In the genomic region with DNA sequence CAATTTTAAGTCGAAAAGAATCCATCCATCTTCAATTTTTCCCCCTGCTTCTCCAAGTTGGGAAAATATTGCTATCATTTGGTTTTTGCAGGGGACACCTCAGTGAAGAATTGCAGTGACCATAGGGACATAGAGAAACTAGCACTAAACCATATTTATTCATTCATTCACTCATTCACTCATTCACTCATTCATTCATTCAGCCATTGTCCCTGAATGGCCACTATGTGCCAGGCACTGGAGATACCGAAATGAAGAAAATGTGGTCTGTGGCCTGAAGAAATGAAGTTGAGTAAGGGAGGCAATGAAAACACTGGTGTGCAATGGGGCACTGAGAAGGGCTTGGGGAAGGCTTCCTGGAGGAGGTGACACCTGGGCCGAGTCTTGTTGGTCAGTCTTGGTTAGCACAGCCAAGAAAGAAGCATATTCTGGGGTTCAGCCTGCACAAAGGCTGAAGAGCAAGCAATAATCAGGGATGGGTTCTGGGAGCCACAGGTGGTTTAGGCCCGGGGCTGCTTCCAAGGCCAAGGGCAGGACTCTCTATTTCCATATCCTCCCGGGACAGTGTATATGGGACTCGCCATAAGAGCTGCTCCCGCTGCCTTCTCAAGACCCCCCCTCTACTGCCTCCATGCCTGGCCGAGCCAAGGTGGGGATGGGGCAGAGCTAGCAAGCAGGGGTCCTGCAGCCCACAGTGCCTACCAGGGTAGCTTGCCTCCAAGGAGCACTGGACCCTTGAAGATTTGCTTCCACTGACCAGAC, we compare ENCODE assay signal across 25 cellular contexts. TPM values are rescaled to one million over a fixed set of nuclear protein-coding genes. Genes with fewer than 3 reads are reported as not detected.
DNase-seq lines count a peak whose midpoint lies in the region; ATAC-seq and TF ChIP-seq lines count a peak whose summit lies in the region.
"Had no signal": no experiment of that assay in that cellular context is flagged by ENCODE, and none has a peak within 500 bp of the region (broad histone marks: within the 10 kb centered on the region; RNA-seq: fewer than 3 reads in every experiment).

No MANE protein-coding gene starts in this region.

- H3K9me3 ChIP-seq in CD4-positive, CD25-positive, alpha-beta regulatory T cell (ENCODE audit: control insufficient read depth in 2 of 2, low read length in 2 of 2), result no peaks in the 10 kb centered on the region
- no peaks in the 10 kb centered on the region for H3K9me3 ChIP-seq in mucosa of descending colon
- H3K9me3 ChIP-seq: Peyer's patch had no signal

- no peak overlapping the region for H3K4me3 Mint-ChIP-seq in T-helper 1 cell treated with Interleukin-12 subunit alpha and Interleukin-12 subunit beta and Interleukin-4 antibody, amounts not matched to agents 30 μg/mL and 1 μg/mL, for 36 hours
- peak overlapping the region in 3 of 4 donors; percentile 22 to 79 (median 76) for H3K4me3 Mint-ChIP-seq in CD4-positive, CD25-positive, alpha-beta regulatory T cell
- H3K4me3 Mint-ChIP-seq: brain; nephron progenitor cell; stimulated activated naive B cell treated with anti-CD40 and anti-IgM and Interleukin-4, amounts not matched to agents 10 μg/mL and 1 μg/mL and 100 μg/mL, for 72 hours; type B pancreatic cell had no signal

- H3K9me3 Mint-ChIP-seq in T-helper 1 cell treated with Interleukin-12 subunit alpha and Interleukin-12 subunit beta and Interleukin-4 antibody, amounts not matched to agents 30 μg/mL and 1 μg/mL, for 36 hours, result peaks cover 6% of the 10 kb centered on the region
- no peaks in the 10 kb centered on the region for H3K9me3 Mint-ChIP-seq in CD4-positive, CD25-positive, alpha-beta regulatory T cell
- peaks cover 0 to 4% of the 10 kb centered on the region in 2 donors for H3K9me3 Mint-ChIP-seq in activated naive CD4-positive, alpha-beta T cell treated with anti-CD3 and anti-CD28 coated beads, Interleukin-2, amount 50 U/mL, for 72 hours
- H3K9me3 Mint-ChIP-seq: nephron progenitor cell, type B pancreatic cell had no signal

- peaks cover 100% of the 10 kb centered on the region for H3K4me1 ChIP-seq in CD4-positive, CD25-positive, alpha-beta regulatory T cell (ENCODE audit: control insufficient read depth, insufficient read depth, low read length, poor library complexity, severe bottlenecking)
- H3K4me1 ChIP-seq in mucosa of descending colon (ENCODE audit: low read depth), result peaks cover 43% of the 10 kb centered on the region

- H3K4me1 Mint-ChIP-seq in T-helper 1 cell treated with Interleukin-12 subunit alpha and Interleukin-12 subunit beta and Interleukin-4 antibody, amounts not matched to agents 30 μg/mL and 1 μg/mL, for 36 hours (ENCODE audit: low read depth), result peaks cover 90% of the 10 kb centered on the region
- peaks cover 21 to 100% (median 74%) of the 10 kb centered on the region in 4 donors for H3K4me1 Mint-ChIP-seq in CD4-positive, CD25-positive, alpha-beta regulatory T cell

- peak overlapping the region; percentile 87 for H3K27ac ChIP-seq in CD4-positive, CD25-positive, alpha-beta regulatory T cell (ENCODE audit: insufficient read depth, low read length, poor library complexity, severe bottlenecking)
- H3K27ac ChIP-seq: 22Rv1 had no signal

- H3K36me3 Mint-ChIP-seq in T-helper 1 cell treated with Interleukin-12 subunit alpha and Interleukin-12 subunit beta and Interleukin-4 antibody, amounts not matched to agents 30 μg/mL and 1 μg/mL, for 36 hours (ENCODE audit: low read depth), result peaks cover 25% of the 10 kb centered on the region
- peaks cover 7% of the 10 kb centered on the region for H3K36me3 Mint-ChIP-seq in CD4-positive, CD25-positive, alpha-beta regulatory T cell
- H3K36me3 Mint-ChIP-seq in activated naive CD4-positive, alpha-beta T cell treated with anti-CD3 and anti-CD28 coated beads, Interleukin-2, amount 50 U/mL, for 72 hours, result peaks cover 13 to 25% of the 10 kb centered on the region in 2 donors
- H3K36me3 Mint-ChIP-seq: type B pancreatic cell had no signal

- peak overlapping the region; percentile 52 for H3K27ac Mint-ChIP-seq in T-helper 1 cell treated with Interleukin-12 subunit alpha and Interleukin-12 subunit beta and Interleukin-4 antibody, amounts not matched to agents 30 μg/mL and 1 μg/mL, for 36 hours
- H3K27ac Mint-ChIP-seq in CD4-positive, CD25-positive, alpha-beta regulatory T cell, result peak overlapping the region; percentile 96 to 98 (median 98)
- H3K27ac Mint-ChIP-seq in activated naive CD4-positive, alpha-beta T cell treated with anti-CD3 and anti-CD28 coated beads, Interleukin-2, amount 50 U/mL, for 72 hours, result peak overlapping the region; percentile 38 to 90
- H3K27ac Mint-ChIP-seq: nephron progenitor cell, type B pancreatic cell had no signal

- no peaks in the 10 kb centered on the region for H3K27me3 Mint-ChIP-seq in T-helper 1 cell treated with Interleukin-12 subunit alpha and Interleukin-12 subunit beta and Interleukin-4 antibody, amounts not matched to agents 30 μg/mL and 1 μg/mL, for 36 hours (ENCODE audit: low read depth)
- no peaks in the 10 kb centered on the region for H3K27me3 Mint-ChIP-seq in CD4-positive, CD25-positive, alpha-beta regulatory T cell
- H3K27me3 Mint-ChIP-seq: stimulated activated naive B cell treated with anti-CD40 and anti-IgM and Interleukin-4, amounts not matched to agents 10 μg/mL and 1 μg/mL and 100 μg/mL, for 72 hours; type B pancreatic cell had no signal

- no peak for TF ChIP-seq CTCF in mucosa of descending colon (IDR thresholded peaks at IDR 0.05)

- no peak overlapping the region for H3K4me3 ChIP-seq in CD4-positive, CD25-positive, alpha-beta regulatory T cell (ENCODE audit: low read depth, low read length)
- H3K4me3 ChIP-seq in mucosa of descending colon, result no peak overlapping the region
- H3K4me3 ChIP-seq: Peyer's patch had no signal

- H3K36me3 ChIP-seq in CD4-positive, CD25-positive, alpha-beta regulatory T cell (ENCODE audit: control insufficient read depth, insufficient read depth, low read length), result no peaks in the 10 kb centered on the region
- H3K36me3 ChIP-seq in mucosa of descending colon (ENCODE audit: low read depth), result no peaks in the 10 kb centered on the region

- H3K27me3 ChIP-seq in CD4-positive, CD25-positive, alpha-beta regulatory T cell (ENCODE audit: control insufficient read depth, insufficient read depth, low read length), result no peaks in the 10 kb centered on the region
- H3K27me3 ChIP-seq: Peyer's patch had no signal

- intact Hi-C loops in mucosa of descending colon (cut with DNase I, micrococcal nuclease), result no loop called here

- no peak for ATAC-seq in CD4-positive, CD25-positive, alpha-beta regulatory T cell (ENCODE audit: low read depth in 2 of 2)
- no peak for ATAC-seq in activated naive CD4-positive, alpha-beta T cell treated with anti-CD3 and anti-CD28 coated beads, Interleukin-2, amount 50 U/mL, for 72 hours
- ATAC-seq in mucosa of descending colon (no peak), HG03342 (IDR thresholded peaks at IDR 0.05; ENCODE audit: unreplicated experiment) (no peak)
- ATAC-seq: stimulated activated naive B cell treated with anti-CD40 and anti-IgM and Interleukin-4, amounts not matched to agents 10 μg/mL and 1 μg/mL and 100 μg/mL, for 72 hours had no signal

- DNase-seq in T-helper 1 cell (no peak), mucosa of descending colon (peak in 2 of 3 donors; percentile 34 to 50), EL (no peak), hypothalamus (lab: John Stamatoyannopoulos, UW) (no peak)
- DNase-seq in CD4-positive, CD25-positive, alpha-beta regulatory T cell, result no peak
- no peak for DNase-seq in activated naive CD4-positive, alpha-beta T cell treated with anti-CD3 and anti-CD28 coated beads, Interleukin-2, amount 50 U/mL, for 72 hours (ENCODE audit: low spot score in 2 of 2)
- DNase-seq: activated CD8-positive, alpha-beta memory T cell treated with anti-CD3 and anti-CD28 coated beads for 24 hours; activated effector memory CD4-positive, alpha-beta T cell treated with anti-CD3 and anti-CD28 coated beads, Interleukin-2, amount 50 U/mL, for 16 hours; C1 segment of cervical spinal cord; dermis blood vessel endothelial cell; KG1; NCI-H1048; NCI-H82; nephron progenitor cell; Peyer's patch; stimulated activated CD4-positive, alpha-beta T cell treated with anti-CD3 and anti-CD28 coated beads, Interleukin-12 subunit alpha, Interleukin-12 subunit beta, amount 100 ng/mL, for 4 hours; stimulated activated naive B cell treated with anti-CD40 and anti-IgM and Interleukin-4, amounts not matched to agents 10 μg/mL and 1 μg/mL and 100 μg/mL, for 72 hours had no signal

RNA-seq across cellular contexts. Expression of a gene that starts 25.5 kb away (rescaled TPM):
- total RNA-seq in CD4-positive, CD25-positive, alpha-beta regulatory T cell, result 0.52 TPM
- under 1 TPM in 2 of 4 donors, not detected in 2; 0.05 to 0.20 TPM for polyA plus RNA-seq in CD4-positive, CD25-positive, alpha-beta regulatory T cell
- total RNA-seq in activated naive CD4-positive, alpha-beta T cell treated with anti-CD3 and anti-CD28 coated beads, Interleukin-2, amount 50 U/mL, for 72 hours, result under 1 TPM; 0.45 to 0.68 TPM
- total RNA-seq in mucosa of descending colon, result under 1 TPM in 1 of 3 donors, not detected in 2; 0.10 TPM
- total RNA-seq: lung microvascular endothelial cell, pulmonary artery endothelial cell had no signal

RNA-seq across cellular contexts. Expression of a gene that starts 28.2 kb away (rescaled TPM):
- total RNA-seq in CD4-positive, CD25-positive, alpha-beta regulatory T cell, result 167 TPM
- 100 to 1,000 TPM; 226 to 339 (median 294) TPM for polyA plus RNA-seq in CD4-positive, CD25-positive, alpha-beta regulatory T cell
- total RNA-seq in activated naive CD4-positive, alpha-beta T cell treated with anti-CD3 and anti-CD28 coated beads, Interleukin-2, amount 50 U/mL, for 72 hours, result 100 to 1,000 TPM in 1 of 2 donors, 10 to 100 TPM in 1; 54.5 to 126 TPM
- 10 to 100 TPM; 48.1 to 71.0 (median 60.7) TPM for total RNA-seq in mucosa of descending colon
- total RNA-seq: H1 had no signal

Comparison
In these comparisons a context has a peak if more than half of its experiments do, and no peak if none do; other contexts are left out.
1. DNase-seq: peak in mucosa of descending colon (2 of 3); none in T-helper 1 cell (0 of 5), CD4-positive, CD25-positive, alpha-beta regulatory T cell (0 of 3), activated naive CD4-positive, alpha-beta T cell treated with anti-CD3 and anti-CD28 coated beads, Interleukin-2, amount 50 U/mL, for 72 hours (0 of 2), EL (single experiment) and hypothalamus (0 of 51).
2. Peak in every context shown above with its lines, with median percentiles within 50 percentile points of each other: H3K27ac Mint-ChIP-seq.